Comparison of ENCODE assay signal across 1 cellular context in the genomic region with DNA sequence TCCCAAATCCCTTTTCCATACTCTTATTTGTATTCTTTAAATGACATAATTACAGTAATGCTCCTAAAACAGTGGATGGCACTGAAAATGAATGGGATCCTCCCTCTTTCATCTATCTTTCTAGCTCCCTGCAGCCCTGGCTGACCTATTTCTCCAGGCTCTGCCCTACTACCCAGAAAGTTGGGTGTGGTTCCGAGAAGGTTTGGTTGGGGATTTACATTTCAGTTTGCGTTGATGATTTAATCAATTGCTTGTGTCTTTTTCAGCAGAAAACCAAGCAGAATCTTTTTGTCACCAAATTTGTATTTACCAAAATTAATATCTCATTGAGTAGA.
TF ChIP-seq lines count a peak whose summit lies in the region.

No MANE protein-coding gene starts in this region.

TF ChIP-seq in GM23338, 12 proteins besides CTCF, POLR2A, EP300 and RAD21 (continued from another document):
- TF ChIP-seq, protein P1, sequence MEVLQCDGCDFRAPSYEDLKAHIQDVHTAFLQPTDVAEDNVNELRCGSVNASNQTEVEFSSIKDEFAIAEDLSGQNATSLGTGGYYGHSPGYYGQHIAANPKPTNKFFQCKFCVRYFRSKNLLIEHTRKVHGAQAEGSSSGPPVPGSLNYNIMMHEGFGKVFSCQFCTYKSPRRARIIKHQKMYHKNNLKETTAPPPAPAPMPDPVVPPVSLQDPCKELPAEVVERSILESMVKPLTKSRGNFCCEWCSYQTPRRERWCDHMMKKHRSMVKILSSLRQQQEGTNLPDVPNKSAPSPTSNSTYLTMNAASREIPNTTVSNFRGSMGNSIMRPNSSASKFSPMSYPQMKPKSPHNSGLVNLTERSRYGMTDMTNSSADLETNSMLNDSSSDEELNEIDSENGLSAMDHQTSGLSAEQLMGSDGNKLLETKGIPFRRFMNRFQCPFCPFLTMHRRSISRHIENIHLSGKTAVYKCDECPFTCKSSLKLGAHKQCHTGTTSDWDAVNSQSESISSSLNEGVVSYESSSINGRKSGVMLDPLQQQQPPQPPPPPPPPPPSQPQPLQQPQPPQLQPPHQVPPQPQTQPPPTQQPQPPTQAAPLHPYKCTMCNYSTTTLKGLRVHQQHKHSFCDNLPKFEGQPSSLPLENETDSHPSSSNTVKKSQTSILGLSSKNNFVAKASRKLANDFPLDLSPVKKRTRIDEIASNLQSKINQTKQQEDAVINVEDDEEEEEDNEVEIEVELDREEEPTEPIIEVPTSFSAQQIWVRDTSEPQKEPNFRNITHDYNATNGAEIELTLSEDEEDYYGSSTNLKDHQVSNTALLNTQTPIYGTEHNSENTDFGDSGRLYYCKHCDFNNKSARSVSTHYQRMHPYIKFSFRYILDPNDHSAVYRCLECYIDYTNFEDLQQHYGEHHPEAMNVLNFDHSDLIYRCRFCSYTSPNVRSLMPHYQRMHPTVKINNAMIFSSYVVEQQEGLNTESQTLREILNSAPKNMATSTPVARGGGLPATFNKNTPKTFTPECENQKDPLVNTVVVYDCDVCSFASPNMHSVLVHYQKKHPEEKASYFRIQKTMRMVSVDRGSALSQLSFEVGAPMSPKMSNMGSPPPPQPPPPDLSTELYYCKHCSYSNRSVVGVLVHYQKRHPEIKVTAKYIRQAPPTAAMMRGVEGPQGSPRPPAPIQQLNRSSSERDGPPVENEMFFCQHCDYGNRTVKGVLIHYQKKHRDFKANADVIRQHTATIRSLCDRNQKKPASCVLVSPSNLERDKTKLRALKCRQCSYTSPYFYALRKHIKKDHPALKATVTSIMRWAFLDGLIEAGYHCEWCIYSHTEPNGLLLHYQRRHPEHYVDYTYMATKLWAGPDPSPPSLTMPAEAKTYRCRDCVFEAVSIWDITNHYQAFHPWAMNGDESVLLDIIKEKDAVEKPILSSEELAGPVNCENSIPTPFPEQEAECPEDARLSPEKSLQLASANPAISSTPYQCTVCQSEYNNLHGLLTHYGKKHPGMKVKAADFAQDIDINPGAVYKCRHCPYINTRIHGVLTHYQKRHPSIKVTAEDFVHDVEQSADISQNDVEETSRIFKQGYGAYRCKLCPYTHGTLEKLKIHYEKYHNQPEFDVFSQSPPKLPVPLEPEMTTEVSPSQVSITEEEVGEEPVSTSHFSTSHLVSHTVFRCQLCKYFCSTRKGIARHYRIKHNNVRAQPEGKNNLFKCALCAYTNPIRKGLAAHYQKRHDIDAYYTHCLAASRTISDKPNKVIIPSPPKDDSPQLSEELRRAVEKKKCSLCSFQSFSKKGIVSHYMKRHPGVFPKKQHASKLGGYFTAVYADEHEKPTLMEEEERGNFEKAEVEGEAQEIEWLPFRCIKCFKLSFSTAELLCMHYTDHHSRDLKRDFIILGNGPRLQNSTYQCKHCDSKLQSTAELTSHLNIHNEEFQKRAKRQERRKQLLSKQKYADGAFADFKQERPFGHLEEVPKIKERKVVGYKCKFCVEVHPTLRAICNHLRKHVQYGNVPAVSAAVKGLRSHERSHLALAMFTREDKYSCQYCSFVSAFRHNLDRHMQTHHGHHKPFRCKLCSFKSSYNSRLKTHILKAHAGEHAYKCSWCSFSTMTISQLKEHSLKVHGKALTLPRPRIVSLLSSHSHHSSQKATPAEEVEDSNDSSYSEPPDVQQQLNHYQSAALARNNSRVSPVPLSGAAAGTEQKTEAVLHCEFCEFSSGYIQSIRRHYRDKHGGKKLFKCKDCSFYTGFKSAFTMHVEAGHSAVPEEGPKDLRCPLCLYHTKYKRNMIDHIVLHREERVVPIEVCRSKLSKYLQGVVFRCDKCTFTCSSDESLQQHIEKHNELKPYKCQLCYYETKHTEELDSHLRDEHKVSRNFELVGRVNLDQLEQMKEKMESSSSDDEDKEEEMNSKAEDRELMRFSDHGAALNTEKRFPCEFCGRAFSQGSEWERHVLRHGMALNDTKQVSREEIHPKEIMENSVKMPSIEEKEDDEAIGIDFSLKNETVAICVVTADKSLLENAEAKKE (CRISPR knock-in tag; IDR thresholded peaks at IDR 0.05) = no peak
- TF ChIP-seq JUNB (IDR thresholded peaks at IDR 0.05; ENCODE audit: unreplicated experiment) (no peak), NANOG (IDR thresholded peaks at IDR 0.05; ENCODE audit: borderline replicate concordance) (no peak), ZNF114 (CRISPR knock-in tag; IDR thresholded peaks at IDR 0.05) (no peak), ZNF331 (CRISPR knock-in tag; IDR thresholded peaks at IDR 0.05; ENCODE audit: low read depth) (no peak)
TF ChIP-seq in GM23338: peak in this region for 0.
